In the genomic region with DNA sequence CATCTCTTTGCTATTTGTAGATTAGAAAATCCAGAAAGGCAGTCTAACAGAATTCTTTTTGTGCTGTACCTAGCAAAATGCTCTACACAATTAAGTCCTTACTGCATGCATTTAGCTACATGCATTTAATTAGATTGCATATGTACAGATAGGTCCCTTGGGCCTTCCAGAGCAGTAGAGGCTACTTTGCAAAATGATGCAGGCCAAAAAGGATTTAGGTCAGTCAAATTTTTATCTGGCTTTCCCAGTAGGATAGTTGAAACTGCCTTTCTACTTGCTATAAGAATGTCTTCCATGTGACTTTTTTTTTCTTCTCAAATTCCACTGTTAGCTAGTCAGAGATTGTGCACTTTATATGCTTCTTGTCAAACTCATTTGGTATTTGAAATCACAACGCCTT, we compare ENCODE assay signal across 18 cellular contexts. TPM values are rescaled to one million over a fixed set of nuclear protein-coding genes. Genes with fewer than 3 reads are reported as not detected.
"Had no signal": no experiment of that assay in that cellular context is flagged by ENCODE, and none has a peak within 500 bp of the region (broad histone marks: within the 10 kb centered on the region; RNA-seq: fewer than 3 reads in every experiment).

No MANE protein-coding gene starts in this region.

- H3K4me1 ChIP-seq: esophagus squamous epithelium, gastroesophageal sphincter, parathyroid adenoma, prostate gland, right lobe of liver, suprapubic skin, thyroid gland had no signal

- ATAC-seq: effector memory CD8-positive, alpha-beta T cell; gastroesophageal sphincter; left lobe of liver; right lobe of liver; stimulated activated effector memory CD8-positive, alpha-beta T cell treated with anti-CD3 and anti-CD28 coated beads, Interleukin-12 subunit alpha, Interleukin-12 subunit beta, amount 100 ng/mL, for 72 hours; stimulated activated naive CD8-positive, alpha-beta T cell treated with anti-CD3 and anti-CD28 coated beads, Interleukin-15, Interleukin-2, amounts not matched to agents 100 U/mL and 50 U/mL, for 24 hours had no signal

- H3K9me3 ChIP-seq: esophagus squamous epithelium, gastroesophageal sphincter, prostate gland, right lobe of liver, suprapubic skin, thyroid gland had no signal

- H3K27me3 ChIP-seq: esophagus squamous epithelium, gastroesophageal sphincter, right lobe of liver, suprapubic skin, thyroid gland had no signal

- H3K9ac ChIP-seq: parathyroid adenoma had no signal

- H3K4me3 ChIP-seq: esophagus squamous epithelium, gastroesophageal sphincter, prostate gland, right lobe of liver, suprapubic skin, thyroid gland had no signal

- H3K79me2 ChIP-seq: parathyroid adenoma had no signal

- H3K36me3 ChIP-seq: esophagus squamous epithelium, gastroesophageal sphincter, prostate gland, right lobe of liver, suprapubic skin, thyroid gland had no signal

- H3K27ac ChIP-seq: esophagus squamous epithelium, gastroesophageal sphincter, parathyroid adenoma, prostate gland, right lobe of liver, suprapubic skin, thyroid gland had no signal

- H2AFZ ChIP-seq: parathyroid adenoma had no signal

- DNase-seq: effector memory CD8-positive, alpha-beta T cell; esophagus squamous epithelium; foreskin fibroblast; glutamatergic neuron; islet precursor cell; mammary epithelial cell; occipital lobe; right lobe of liver; stimulated activated CD4-positive, alpha-beta T cell treated with anti-CD3 and anti-CD28 coated beads, Interleukin-4, amount 100 ng/mL, for 1 hour; stimulated activated CD8-positive, alpha-beta memory T cell treated with anti-CD3 and anti-CD28 coated beads, Interleukin-4, amount 100 ng/mL, for 48 hours; stimulated activated naive CD8-positive, alpha-beta T cell treated with anti-CD3 and anti-CD28 coated beads, Interleukin-15, Interleukin-2, amounts not matched to agents 100 U/mL and 50 U/mL, for 24 hours; thyroid gland had no signal

RNA-seq across cellular contexts. Expression of a gene that starts 19.3 kb away (rescaled TPM):
- polyA plus RNA-seq: mammary epithelial cell had no signal
